Comparison of ENCODE assay signal across 9 cellular contexts in genomic region chr13:101757446-101758039, GRCh38.
DNase-seq lines count a peak whose midpoint lies in the region; ATAC-seq, FAIRE-seq and TF ChIP-seq lines count a peak whose summit lies in the region.
"Had no signal": no experiment of that assay in that cellular context is flagged by ENCODE, and none has a peak within 500 bp of the region (broad histone marks: within the 10 kb centered on the region; RNA-seq: fewer than 3 reads in every experiment).

No MANE protein-coding gene starts in this region.

- H3K36me3 ChIP-seq in CD4-positive, alpha-beta memory T cell (ENCODE audit: insufficient read depth, low read length): no peaks in the 10 kb centered on the region
- no peaks in the 10 kb centered on the region for H3K36me3 ChIP-seq in bronchial epithelial cell (ENCODE audit: control insufficient read depth, insufficient read depth, low read length)

- H3K9me3 Mint-ChIP-seq in CD4-positive, alpha-beta memory T cell: no peaks in the 10 kb centered on the region

- no peaks in the 10 kb centered on the region for H3K4me1 ChIP-seq in CD4-positive, alpha-beta memory T cell (ENCODE audit: insufficient read depth, low read length)

- ATAC-seq in GM19035 (IDR thresholded peaks at IDR 0.05; ENCODE audit: unreplicated experiment) (peak; percentile 78), HG03139 (IDR thresholded peaks at IDR 0.05; ENCODE audit: unreplicated experiment) (peak; percentile 81), left lobe of liver (peak; percentile 99)
- ATAC-seq: K562 had no signal

- CTCF ChIA-PET in CD4-positive, alpha-beta memory T cell (lab: Charles Lee; ENCODE audit: partially characterized antibody): interaction anchor here (0.7 to 5.5 kb wide), 7 partner anchors 10 to 250 kb away, joined by 3 to 24 read pairs (median 5); no protein-coding TSS in a partner anchor

- FAIRE-seq in bronchial epithelial cell (lab: Jason Lieb, UNC): no peak
- FAIRE-seq: K562 had no signal

- no peak overlapping the region for H3K4me3 Mint-ChIP-seq in CD4-positive, alpha-beta memory T cell

- POLR2A ChIA-PET in CD4-positive, alpha-beta memory T cell (lab: Charles Lee; ENCODE audit: partially characterized antibody): interaction anchor here (1.0 kb wide), 1 partner anchor 243 kb away, joined by 3 read pairs; no protein-coding TSS in a partner anchor

- H3K4me3 ChIP-seq in CD4-positive, alpha-beta memory T cell (ENCODE audit: low read length in 2 of 2): no peak overlapping the region
- H3K4me3 ChIP-seq in bronchial epithelial cell (ENCODE audit: low read depth, low read length): no peak overlapping the region
- H3K4me3 ChIP-seq: K562 had no signal

- peaks cover 11 to 14% of the 10 kb centered on the region in 2 donors for H3K27me3 Mint-ChIP-seq in CD4-positive, alpha-beta memory T cell

- TF ChIP-seq CTCF in bronchial epithelial cell (IDR thresholded peaks at IDR 0.05; ENCODE audit: insufficient read depth, low read length, severe bottlenecking): peak; percentile 44

- H3K4me1 Mint-ChIP-seq in CD4-positive, alpha-beta memory T cell: no peaks in the 10 kb centered on the region

- intact Hi-C loops in CD4-positive, alpha-beta memory T cell (cut with micrococcal nuclease): loop anchor here (1.0 kb wide), 2 partner anchors 243 to 613 kb away; no protein-coding TSS in a partner anchor

- H3K27me3 ChIP-seq in CD4-positive, alpha-beta memory T cell (ENCODE audit: insufficient read depth, low read length): no peaks in the 10 kb centered on the region
- peaks cover 2% of the 10 kb centered on the region for H3K27me3 ChIP-seq in bronchial epithelial cell (ENCODE audit: control insufficient read depth, insufficient read depth, low read length)

- H3K27ac Mint-ChIP-seq in CD4-positive, alpha-beta memory T cell: no peak overlapping the region

- H3K27ac ChIP-seq in CD4-positive, alpha-beta memory T cell (ENCODE audit: low read depth, low read length): no peak overlapping the region

- no peaks in the 10 kb centered on the region for H3K36me3 Mint-ChIP-seq in CD4-positive, alpha-beta memory T cell

- H3K9me3 ChIP-seq in CD4-positive, alpha-beta memory T cell (ENCODE audit: control insufficient read depth in 1 of 2, low read length in 2 of 2): no peaks in the 10 kb centered on the region

- DNase-seq in CD4-positive, alpha-beta memory T cell: peak in 4 of 5 donors; percentile 22 to 35 (median 30)
- peak; percentile 22 for DNase-seq in NCI-H226
- DNase-seq in bronchial epithelial cell (ENCODE audit: low read depth): peak; percentile 65
- DNase-seq in left lobe of liver (ENCODE audit: low spot score): no peak
- no peak for DNase-seq in NCI-H128 (lab: John Stamatoyannopoulos, UW; ENCODE audit: unreplicated experiment)
- no peak for DNase-seq in stimulated activated CD4-positive, alpha-beta T cell treated with anti-CD3 and anti-CD28 coated beads, Interleukin-4, amount 100 ng/mL, for 1 hour

Comparison
In these comparisons a context has a peak if more than half of its experiments do, and no peak if none do; other contexts are left out.
1. DNase-seq: peak in CD4-positive, alpha-beta memory T cell (4 of 5), NCI-H226 (single experiment) and bronchial epithelial cell (single experiment); none in left lobe of liver (single experiment), NCI-H128 (single experiment) and stimulated activated CD4-positive, alpha-beta T cell treated with anti-CD3 and anti-CD28 coated beads, Interleukin-4, amount 100 ng/mL, for 1 hour (single experiment).
2. Peak in every context shown above with its lines, with median percentiles within 50 percentile points of each other: ATAC-seq.